ENCODE assay signal across 9 cellular contexts in genomic region chr6:136113736-136114173, GRCh38.
DNase-seq lines count a peak whose midpoint lies in the region; ATAC-seq, FAIRE-seq and TF ChIP-seq lines count a peak whose summit lies in the region.
"Had no signal": no experiment of that assay in that cellular context is flagged by ENCODE, and none has a peak within 500 bp of the region (broad histone marks: within the 10 kb centered on the region; RNA-seq: fewer than 3 reads in every experiment).

No MANE protein-coding gene starts in this region.

- no peak overlapping the region for H2AFZ ChIP-seq in endothelial cell of umbilical vein (ENCODE audit: low read depth, low read length)

- peaks cover 13% of the 10 kb centered on the region for H3K27me3 Mint-ChIP-seq in stimulated activated naive CD8-positive, alpha-beta T cell treated with anti-CD3 and anti-CD28 coated beads, Interleukin-15, amount 100 ng/mL, for 72 hours
- H3K27me3 Mint-ChIP-seq in nephron progenitor cell (ENCODE audit: low read depth, poor library complexity), result peaks cover 13% of the 10 kb centered on the region
- H3K27me3 Mint-ChIP-seq in activated T-cell treated with anti-CD3 and anti-CD28 coated beads, Interleukin-2, amount 50 U/mL, for 72 hours (ENCODE audit: low read depth), result no peaks in the 10 kb centered on the region

- H3K27ac Mint-ChIP-seq in stimulated activated naive CD8-positive, alpha-beta T cell treated with anti-CD3 and anti-CD28 coated beads, Interleukin-15, amount 100 ng/mL, for 72 hours, result no peak overlapping the region
- peak overlapping the region; percentile 52 for H3K27ac Mint-ChIP-seq in nephron progenitor cell
- H3K27ac Mint-ChIP-seq in activated T-cell treated with anti-CD3 and anti-CD28 coated beads, Interleukin-2, amount 50 U/mL, for 72 hours, result no peak overlapping the region

- dilution Hi-C loops in endothelial cell of umbilical vein (cut with MboI; ENCODE audit: extremely low pct_ligation_motif_present, low sequenced_read_pairs), result no loop called here

- H3K36me3 ChIP-seq in endothelial cell of umbilical vein (ENCODE audit: control insufficient read depth in 2 of 2, extremely low read depth in 1 of 2, insufficient read depth in 2 of 2, low read length in 2 of 2), result peaks cover 0 to 5% of the 10 kb centered on the region in 2 experiments

- CTCF ChIA-PET in endothelial cell of umbilical vein (lab: Charles Lee), result interaction anchor here (0.7 to 2.6 kb wide), 12 partner anchors 10 to 112 kb away, joined by 3 to 11 read pairs (median 4); no protein-coding TSS in a partner anchor

- H3K27me3 ChIP-seq in endothelial cell of umbilical vein (ENCODE audit: control insufficient read depth in 2 of 2, insufficient read depth in 2 of 2, low read length in 2 of 2), result no peaks in the 10 kb centered on the region

- H3K4me1 Mint-ChIP-seq in stimulated activated naive CD8-positive, alpha-beta T cell treated with anti-CD3 and anti-CD28 coated beads, Interleukin-15, amount 100 ng/mL, for 72 hours, result peaks cover 6% of the 10 kb centered on the region
- peaks cover 57% of the 10 kb centered on the region for H3K4me1 Mint-ChIP-seq in nephron progenitor cell
- H3K4me1 Mint-ChIP-seq in activated T-cell treated with anti-CD3 and anti-CD28 coated beads, Interleukin-2, amount 50 U/mL, for 72 hours (ENCODE audit: low read depth), result no peaks in the 10 kb centered on the region

- H3K9me3 ChIP-seq in endothelial cell of umbilical vein (replicated peaks; ENCODE audit: control insufficient read depth, insufficient read depth, low read length), result no peaks in the 10 kb centered on the region

- peak overlapping the region; percentile 47 for H3K9ac ChIP-seq in endothelial cell of umbilical vein (replicated peaks; ENCODE audit: extremely low read depth, insufficient read depth, low read length)

- no peaks in the 10 kb centered on the region for H3K9me3 Mint-ChIP-seq in stimulated activated naive CD8-positive, alpha-beta T cell treated with anti-CD3 and anti-CD28 coated beads, Interleukin-15, amount 100 ng/mL, for 72 hours
- H3K9me3 Mint-ChIP-seq in nephron progenitor cell, result peaks cover 4% of the 10 kb centered on the region
- H3K9me3 Mint-ChIP-seq in activated T-cell treated with anti-CD3 and anti-CD28 coated beads, Interleukin-2, amount 50 U/mL, for 72 hours, result no peaks in the 10 kb centered on the region

- TF ChIP-seq CTCF in endothelial cell of umbilical vein (IDR thresholded peaks at IDR 0.05; ENCODE audit: extremely low read depth in 1 of 2, insufficient read depth in 1 of 2, low read depth in 1 of 2, low read length in 2 of 2), result no peak
- TF ChIP-seq CTCF in nephron progenitor cell (IDR thresholded peaks at IDR 0.05), result no peak

- no TSS peak for BruUV-seq in endothelial cell of umbilical vein (replicated peaks; lab: Mats Ljungman, UMichigan)

- no peaks in the 10 kb centered on the region for H3K9me1 ChIP-seq in endothelial cell of umbilical vein (replicated peaks; ENCODE audit: control insufficient read depth, extremely low read depth, insufficient read depth, low read length)

- POLR2A ChIA-PET in endothelial cell of umbilical vein (lab: Charles Lee), result interaction anchor here (0.6 kb wide), 1 partner anchor 15 kb away, joined by 3 read pairs; no protein-coding TSS in a partner anchor

- H3K4me1 ChIP-seq in endothelial cell of umbilical vein (ENCODE audit: control insufficient read depth, extremely low read depth, insufficient read depth, low read length), result peaks cover 24% of the 10 kb centered on the region

- no peak overlapping the region for H3K4me3 ChIP-seq in endothelial cell of umbilical vein (replicated peaks in 1 of 3; ENCODE audit: insufficient read depth in 1 of 3, low read depth in 1 of 3, low read length in 3 of 3)

- TF ChIP-seq POLR2A in endothelial cell of umbilical vein (IDR thresholded peaks at IDR 0.05; ENCODE audit: low read depth, low read length), result no peak

- peak overlapping the region; percentile 35 for H3K4me2 ChIP-seq in endothelial cell of umbilical vein (ENCODE audit: insufficient read depth, low read length)

- intact Hi-C loops in endothelial cell of umbilical vein (cut with micrococcal nuclease), result no loop called here

- FAIRE-seq in endothelial cell of umbilical vein (lab: Jason Lieb, UNC), result peak; percentile 84

- no peaks in the 10 kb centered on the region for H3K36me3 Mint-ChIP-seq in nephron progenitor cell (ENCODE audit: low read depth)
- H3K36me3 Mint-ChIP-seq in activated T-cell treated with anti-CD3 and anti-CD28 coated beads, Interleukin-2, amount 50 U/mL, for 72 hours (ENCODE audit: insufficient read depth in 2 of 2), result no peaks in the 10 kb centered on the region

- ATAC-seq in stimulated activated naive CD8-positive, alpha-beta T cell treated with anti-CD3 and anti-CD28 coated beads, Interleukin-15, amount 100 ng/mL, for 72 hours, result peak; percentile 15
- ATAC-seq in stimulated activated naive CD8-positive, alpha-beta T cell treated with anti-CD3 and anti-CD28 coated beads, Interleukin-15, Interleukin-2, amounts not matched to agents 100 U/mL and 50 U/mL, for 24 hours, result no peak
- ATAC-seq in HG02981 (IDR thresholded peaks at IDR 0.05; ENCODE audit: unreplicated experiment), result no peak
- no peak for ATAC-seq in activated T-cell treated with anti-CD3 and anti-CD28 coated beads, Interleukin-2, amount 50 U/mL, for 72 hours (replicated peaks in 1 of 2)

- no peak overlapping the region for H3K4me3 Mint-ChIP-seq in stimulated activated naive CD8-positive, alpha-beta T cell treated with anti-CD3 and anti-CD28 coated beads, Interleukin-15, amount 100 ng/mL, for 72 hours
- H3K4me3 Mint-ChIP-seq in nephron progenitor cell, result no peak overlapping the region
- H3K4me3 Mint-ChIP-seq in activated T-cell treated with anti-CD3 and anti-CD28 coated beads, Interleukin-2, amount 50 U/mL, for 72 hours, result no peak overlapping the region

- peak overlapping the region; percentile 63 for H3K27ac ChIP-seq in endothelial cell of umbilical vein (ENCODE audit: insufficient read depth, low read depth, low read length)

- H4K20me1 ChIP-seq in endothelial cell of umbilical vein (replicated peaks; ENCODE audit: control insufficient read depth, extremely low read depth, insufficient read depth, low read length), result no peaks in the 10 kb centered on the region

- DNase-seq in stimulated activated naive CD8-positive, alpha-beta T cell treated with anti-CD3 and anti-CD28 coated beads, Interleukin-15, amount 100 ng/mL, for 72 hours, result no peak
- no peak for DNase-seq in stimulated activated naive CD8-positive, alpha-beta T cell treated with anti-CD3 and anti-CD28 coated beads, Interleukin-15, Interleukin-2, amounts not matched to agents 100 U/mL and 50 U/mL, for 24 hours
- DNase-seq in NOMO-1 (lab: John Stamatoyannopoulos, UW; ENCODE audit: unreplicated experiment in 2 of 2) (peak; percentile 48 to 88), endothelial cell of umbilical vein (ENCODE audit: low read depth, low spot score) (peak; percentile 89), nephron progenitor cell (peak; percentile 17), SW 1271 (lab: John Stamatoyannopoulos, UW) (no peak)
- DNase-seq in activated T-cell treated with anti-CD3 and anti-CD28 coated beads, Interleukin-2, amount 50 U/mL, for 72 hours, result no peak
- DNase-seq: DND-41 had no signal

- H3K79me2 ChIP-seq in endothelial cell of umbilical vein (ENCODE audit: control insufficient read depth, insufficient read depth, low read length), result peaks cover 1% of the 10 kb centered on the region

TF ChIP-seq in endothelial cell of umbilical vein, 7 proteins besides CTCF, POLR2A, EP300 and RAD21:
- peak; percentile 21 for TF ChIP-seq JUN (IDR thresholded peaks at IDR 0.05; ENCODE audit: borderline replicate concordance, insufficient read depth, insufficient read length, low read depth)
- peak; percentile 62 for TF ChIP-seq MAX (IDR thresholded peaks at IDR 0.05; ENCODE audit: insufficient read depth, insufficient read length)
- TF ChIP-seq MYC (IDR thresholded peaks at IDR 0.05; ENCODE audit: low read depth, low read length), result no peak
- no peak for TF ChIP-seq FOS (IDR thresholded peaks at IDR 0.05; ENCODE audit: borderline replicate concordance, insufficient read depth, low read length)
TF ChIP-seq in endothelial cell of umbilical vein: peak in this region for 2.

Comparison
In these comparisons a context has a peak if more than half of its experiments do, and no peak if none do; other contexts are left out.
1. DNase-seq: peak in NOMO-1 (2 of 2), endothelial cell of umbilical vein (single experiment) and nephron progenitor cell (single experiment); none in stimulated activated naive CD8-positive, alpha-beta T cell treated with anti-CD3 and anti-CD28 coated beads, Interleukin-15, amount 100 ng/mL, for 72 hours (0 of 2), stimulated activated naive CD8-positive, alpha-beta T cell treated with anti-CD3 and anti-CD28 coated beads, Interleukin-15, Interleukin-2, amounts not matched to agents 100 U/mL and 50 U/mL, for 24 hours (single experiment), activated T-cell treated with anti-CD3 and anti-CD28 coated beads, Interleukin-2, amount 50 U/mL, for 72 hours (0 of 2) and SW 1271 (0 of 2).